ENCODE assay signal across 26 cellular contexts in genomic region chr14:90893028-90893427, GRCh38.
"Had no signal": no experiment of that assay in that cellular context is flagged by ENCODE, and none has a peak within 500 bp of the region (broad histone marks: within the 10 kb centered on the region; RNA-seq: fewer than 3 reads in every experiment).

No MANE protein-coding gene starts in this region.

- H3K27ac ChIP-seq: breast epithelium, colonic mucosa, gastroesophageal sphincter, neural progenitor cell, sigmoid colon, thyroid gland, upper lobe of right lung had no signal

- H3K36me3 ChIP-seq: breast epithelium, colonic mucosa, neural progenitor cell, thyroid gland had no signal

- H3K27ac Mint-ChIP-seq: activated CD4-positive, alpha-beta T cell treated with anti-CD3 and anti-CD28 coated beads for 36 hours; activated naive CD4-positive, alpha-beta T cell treated with anti-CD3 and anti-CD28 coated beads for 36 hours; activated naive CD8-positive, alpha-beta T cell treated with anti-CD3 and anti-CD28 coated beads, Interleukin-2, amount 10 ng/mL, durations not matched to agents 7 days and 5 days; endodermal cell; neural progenitor cell; WTC11 had no signal

- H3K9me3 ChIP-seq: breast epithelium, colonic mucosa, gastroesophageal sphincter, sigmoid colon, thyroid gland, upper lobe of right lung had no signal

- H3K9me3 Mint-ChIP-seq: activated naive CD4-positive, alpha-beta T cell treated with anti-CD3 and anti-CD28 coated beads for 36 hours; activated naive CD8-positive, alpha-beta T cell treated with anti-CD3 and anti-CD28 coated beads, Interleukin-2, amount 10 ng/mL, durations not matched to agents 7 days and 5 days; central memory CD8-positive, alpha-beta T cell; endodermal cell; naive thymus-derived CD8-positive, alpha-beta T cell; neural progenitor cell; WTC11 had no signal

- H3K9ac ChIP-seq: neural progenitor cell had no signal

- H3K4me3 ChIP-seq: breast epithelium, colonic mucosa, gastroesophageal sphincter, neural progenitor cell, sigmoid colon, thyroid gland, upper lobe of right lung had no signal

- H3K36me3 Mint-ChIP-seq: WTC11 had no signal

- H3K4me2 ChIP-seq: neural progenitor cell had no signal

- H3K27me3 ChIP-seq: breast epithelium, colonic mucosa, gastroesophageal sphincter, neural progenitor cell, sigmoid colon, thyroid gland, upper lobe of right lung had no signal

- ATAC-seq: activated CD4-positive, alpha-beta T cell treated with anti-CD3 and anti-CD28 coated beads for 36 hours; gastroesophageal sphincter; naive thymus-derived CD8-positive, alpha-beta T cell; upper lobe of right lung; WTC11 had no signal

- H3K27me3 Mint-ChIP-seq: activated CD4-positive, alpha-beta T cell treated with anti-CD3 and anti-CD28 coated beads for 36 hours; activated naive CD8-positive, alpha-beta T cell treated with anti-CD3 and anti-CD28 coated beads, Interleukin-2, amount 10 ng/mL, durations not matched to agents 7 days and 5 days; central memory CD8-positive, alpha-beta T cell; naive thymus-derived CD8-positive, alpha-beta T cell had no signal

- H3K4me1 Mint-ChIP-seq: activated CD4-positive, alpha-beta T cell treated with anti-CD3 and anti-CD28 coated beads for 36 hours; activated naive CD8-positive, alpha-beta T cell treated with anti-CD3 and anti-CD28 coated beads, Interleukin-2, amount 10 ng/mL, durations not matched to agents 7 days and 5 days; central memory CD8-positive, alpha-beta T cell; endodermal cell; naive thymus-derived CD8-positive, alpha-beta T cell; neural progenitor cell; WTC11 had no signal

- DNase-seq: activated CD4-positive, alpha-beta T cell treated with anti-CD3 and anti-CD28 coated beads for 36 hours; activated CD4-positive, alpha-beta T cell treated with anti-CD3 and anti-CD28 coated beads, Interleukin-2, amount 50 U/mL, for 48 hours; activated CD8-positive, alpha-beta memory T cell treated with anti-CD3 and anti-CD28 coated beads, Interleukin-2, amount 50 U/mL, for 48 hours; activated effector memory CD4-positive, alpha-beta T cell treated with Interleukin-2 at 50 U/mL for 16 hours; activated naive CD4-positive, alpha-beta T cell treated with anti-CD3 and anti-CD28 coated beads for 36 hours; activated naive CD8-positive, alpha-beta T cell treated with anti-CD3 and anti-CD28 coated beads, Interleukin-2, amount 10 ng/mL, durations not matched to agents 7 days and 5 days; activated T-cell treated with anti-CD3 and anti-CD28 coated beads, Interleukin-2, amount 50 U/mL, for 48 hours; amniotic stem cell; colonic mucosa; endodermal cell; head of caudate nucleus; hypothalamus; naive thymus-derived CD8-positive, alpha-beta T cell; posterior cingulate gyrus; sigmoid colon; stimulated activated CD4-positive, alpha-beta T cell treated with anti-CD3 and anti-CD28 coated beads, Interleukin-2, amount 100 ng/mL, for 48 hours; stimulated activated CD8-positive, alpha-beta memory T cell treated with anti-CD3 and anti-CD28 coated beads, Interleukin-4, amount 100 ng/mL, for 48 hours; stimulated activated naive CD4-positive, alpha-beta T cell treated with Interleukin-2 at 50 U/mL for 16 hours; T-helper 1 cell; thyroid gland; upper lobe of right lung had no signal

- H3K4me1 ChIP-seq: breast epithelium, colonic mucosa, neural progenitor cell, sigmoid colon, thyroid gland, upper lobe of right lung had no signal

- H2AFZ ChIP-seq: neural progenitor cell had no signal

- H3K4me3 Mint-ChIP-seq: activated CD4-positive, alpha-beta T cell treated with anti-CD3 and anti-CD28 coated beads for 36 hours; activated naive CD4-positive, alpha-beta T cell treated with anti-CD3 and anti-CD28 coated beads for 36 hours; activated naive CD8-positive, alpha-beta T cell treated with anti-CD3 and anti-CD28 coated beads, Interleukin-2, amount 10 ng/mL, durations not matched to agents 7 days and 5 days; central memory CD8-positive, alpha-beta T cell; endodermal cell; naive thymus-derived CD8-positive, alpha-beta T cell; neural progenitor cell; WTC11 had no signal
